In genomic region chr15:78061963-78062427, GRCh38 we compare ENCODE assay signal across 8 cellular contexts. TPM values are rescaled to one million over a fixed set of nuclear protein-coding genes. Genes with fewer than 3 reads are reported as not detected.
A peak's percentile ranks its signal among the peaks of the same experiment; 100 is the strongest.
DNase-seq lines count a peak whose midpoint lies in the region; ATAC-seq lines count a peak whose summit lies in the region.

No MANE protein-coding gene starts in this region.

- ATAC-seq in HG03354 (IDR thresholded peaks at IDR 0.05; ENCODE audit: poor library complexity, severe bottlenecking, unreplicated experiment) (peak; percentile 49), HG03565 (IDR thresholded peaks at IDR 0.05; ENCODE audit: unreplicated experiment) (no peak)

- no peaks in the 10 kb centered on the region for H3K27me3 Mint-ChIP-seq in activated CD4-positive, alpha-beta T cell treated with anti-CD3 and anti-CD28 coated beads, Interleukin-2, amount 10 ng/mL, durations not matched to agents 24 days and 14 days

- H3K36me3 Mint-ChIP-seq in activated CD4-positive, alpha-beta T cell treated with anti-CD3 and anti-CD28 coated beads, Interleukin-2, amount 10 ng/mL, durations not matched to agents 24 days and 14 days (ENCODE audit: low read depth) = peaks cover 5% of the 10 kb centered on the region

- peak overlapping the region; percentile 79 for H3K4me3 Mint-ChIP-seq in activated CD4-positive, alpha-beta T cell treated with anti-CD3 and anti-CD28 coated beads, Interleukin-2, amount 10 ng/mL, durations not matched to agents 24 days and 14 days

- H3K4me1 Mint-ChIP-seq in activated CD4-positive, alpha-beta T cell treated with anti-CD3 and anti-CD28 coated beads, Interleukin-2, amount 10 ng/mL, durations not matched to agents 24 days and 14 days = peaks cover 64% of the 10 kb centered on the region

- intact Hi-C loops in activated CD4-positive, alpha-beta T cell treated with anti-CD3 and anti-CD28 coated beads, Interleukin-2, amount 10 ng/mL, durations not matched to agents 24 days and 14 days (cut with micrococcal nuclease) = no loop called here

- H3K27ac Mint-ChIP-seq in activated CD4-positive, alpha-beta T cell treated with anti-CD3 and anti-CD28 coated beads, Interleukin-2, amount 10 ng/mL, durations not matched to agents 24 days and 14 days = peak overlapping the region; percentile 87

- no peaks in the 10 kb centered on the region for H3K9me3 Mint-ChIP-seq in activated CD4-positive, alpha-beta T cell treated with anti-CD3 and anti-CD28 coated beads, Interleukin-2, amount 10 ng/mL, durations not matched to agents 24 days and 14 days

- peak; percentile 43 to 52 for DNase-seq in activated CD4-positive, alpha-beta T cell treated with anti-CD3 and anti-CD28 coated beads for 4 hours
- DNase-seq in activated CD4-positive, alpha-beta T cell treated with anti-CD3 and anti-CD28 coated beads for 1 hour = no peak
- peak; percentile 87 for DNase-seq in activated CD4-positive, alpha-beta T cell treated with anti-CD3 and anti-CD28 coated beads, Interleukin-2, amount 10 ng/mL, durations not matched to agents 24 days and 14 days
- DNase-seq in glomerular visceral epithelial cell (ENCODE audit: extremely low spot score) = peak; percentile 38
- peak; percentile 49 for DNase-seq in stimulated activated CD4-positive, alpha-beta T cell treated with anti-CD3 and anti-CD28 coated beads, Interleukin-4, amount 100 ng/mL, for 1 hour
- DNase-seq in effector CD8-positive, alpha-beta T cell (lab: John Stamatoyannopoulos, UW) = no peak

RNA-seq across cellular contexts. Expression of gene TBC1D2B, which starts 15.5 kb away (rescaled TPM):
- total RNA-seq in activated CD4-positive, alpha-beta T cell treated with anti-CD3 and anti-CD28 coated beads, Interleukin-2, amount 10 ng/mL, durations not matched to agents 24 days and 14 days = 56.8 and 62.3 TPM in 2 replicates

RNA-seq across cellular contexts. Expression of gene SH2D7, which starts 30.4 kb away (rescaled TPM):
- not detected in 2 replicates for total RNA-seq in activated CD4-positive, alpha-beta T cell treated with anti-CD3 and anti-CD28 coated beads, Interleukin-2, amount 10 ng/mL, durations not matched to agents 24 days and 14 days

Comparison
In these comparisons a context has a peak if more than half of its experiments do, and no peak if none do; other contexts are left out.
1. DNase-seq: peak in activated CD4-positive, alpha-beta T cell treated with anti-CD3 and anti-CD28 coated beads for 4 hours (2 of 2), activated CD4-positive, alpha-beta T cell treated with anti-CD3 and anti-CD28 coated beads, Interleukin-2, amount 10 ng/mL, durations not matched to agents 24 days and 14 days (single experiment), glomerular visceral epithelial cell (single experiment) and stimulated activated CD4-positive, alpha-beta T cell treated with anti-CD3 and anti-CD28 coated beads, Interleukin-4, amount 100 ng/mL, for 1 hour (single experiment); none in activated CD4-positive, alpha-beta T cell treated with anti-CD3 and anti-CD28 coated beads for 1 hour (single experiment) and effector CD8-positive, alpha-beta T cell (single experiment).